In genomic region chr13:50355797-50356196, GRCh38 we compare ENCODE assay signal across 18 cellular contexts.
A peak's percentile ranks its signal among the peaks of the same experiment; 100 is the strongest.
DNase-seq lines count a peak whose midpoint lies in the region; ATAC-seq and TF ChIP-seq lines count a peak whose summit lies in the region.
"Had no signal": no experiment of that assay in that cellular context is flagged by ENCODE, and none has a peak within 500 bp of the region (broad histone marks: within the 10 kb centered on the region; RNA-seq: fewer than 3 reads in every experiment).

No MANE protein-coding gene starts in this region.

- TF ChIP-seq CTCF in esophagus muscularis mucosa (IDR thresholded peaks at IDR 0.05): no peak

- no peaks in the 10 kb centered on the region for H3K27me3 ChIP-seq in esophagus muscularis mucosa
- H3K27me3 ChIP-seq: body of pancreas, dorsolateral prefrontal cortex, right lobe of liver had no signal

- peaks cover 18 to 47% (median 43%) of the 10 kb centered on the region in 4 donors for H3K4me1 ChIP-seq in esophagus muscularis mucosa

- intact Hi-C loops in esophagus muscularis mucosa (cut with DNase I): no loop called here

- no peak overlapping the region for H3K27ac ChIP-seq in esophagus muscularis mucosa (replicated peaks in 1 of 4)
- H3K27ac ChIP-seq: dorsolateral prefrontal cortex, HL-60 had no signal

- 92% methylated on average over 4 of the region's 4 CpGs for WGBS in esophagus muscularis mucosa

- peak; percentile 43 to 57 for ATAC-seq in activated CD4-positive, CD25-positive, alpha-beta regulatory T cell treated with anti-CD3 and anti-CD28 coated beads, Interleukin-2, amount 50 U/mL, for 24 hours
- ATAC-seq in GM19351 (IDR thresholded peaks at IDR 0.05; ENCODE audit: unreplicated experiment): peak; percentile 80
- ATAC-seq in HG03432 (IDR thresholded peaks at IDR 0.05; ENCODE audit: unreplicated experiment): peak; percentile 66
- ATAC-seq in HG02678 (IDR thresholded peaks at IDR 0.05; ENCODE audit: unreplicated experiment): no peak
- no peak for ATAC-seq in GM18867 (IDR thresholded peaks at IDR 0.05; ENCODE audit: unreplicated experiment)
- ATAC-seq: body of pancreas, right lobe of liver had no signal

- no peaks in the 10 kb centered on the region for H3K9me3 ChIP-seq in esophagus muscularis mucosa
- H3K9me3 ChIP-seq: body of pancreas, right lobe of liver had no signal

- DNase-seq in activated CD4-positive, CD25-positive, alpha-beta regulatory T cell (lab: John Stamatoyannopoulos, UW): no peak
- DNase-seq in esophagus muscularis mucosa (ENCODE audit: extremely low spot score) (peak; percentile 62), activated gamma-delta T cell (lab: John Stamatoyannopoulos, UW) (no peak)
- DNase-seq: 8988T; activated CD4-positive, CD25-positive, alpha-beta regulatory T cell treated with anti-CD3 and anti-CD28 coated beads, Interleukin-2, amount 50 U/mL, for 72 hours; body of pancreas; dorsolateral prefrontal cortex; NCI-H1694 treated with DMSO at 0.1 percent for 48 hours; NCI-H510A; right lobe of liver; stimulated activated CD4-positive, alpha-beta T cell treated with anti-CD3 and anti-CD28 coated beads, Interleukin-4, amount 100 ng/mL, for 1 hour; stimulated activated naive CD4-positive, alpha-beta T cell had no signal

- TF ChIP-seq EP300 in esophagus muscularis mucosa (IDR thresholded peaks at IDR 0.05): no peak

- no peak overlapping the region for H3K4me3 ChIP-seq in esophagus muscularis mucosa
- H3K4me3 ChIP-seq: body of pancreas, dorsolateral prefrontal cortex, right lobe of liver had no signal

- no peaks in the 10 kb centered on the region for H3K36me3 ChIP-seq in esophagus muscularis mucosa
- H3K36me3 ChIP-seq: right lobe of liver had no signal

- TF ChIP-seq POLR2A in esophagus muscularis mucosa (IDR thresholded peaks at IDR 0.05; ENCODE audit: low read depth): no peak

Comparison
In these comparisons a context has a peak if more than half of its experiments do, and no peak if none do; other contexts are left out.
1. ATAC-seq: peak in activated CD4-positive, CD25-positive, alpha-beta regulatory T cell treated with anti-CD3 and anti-CD28 coated beads, Interleukin-2, amount 50 U/mL, for 24 hours (2 of 2), GM19351 (single experiment) and HG03432 (single experiment); none in HG02678 (single experiment) and GM18867 (single experiment).